Comparison of ENCODE assay signal across 10 cellular contexts in the genomic region with DNA sequence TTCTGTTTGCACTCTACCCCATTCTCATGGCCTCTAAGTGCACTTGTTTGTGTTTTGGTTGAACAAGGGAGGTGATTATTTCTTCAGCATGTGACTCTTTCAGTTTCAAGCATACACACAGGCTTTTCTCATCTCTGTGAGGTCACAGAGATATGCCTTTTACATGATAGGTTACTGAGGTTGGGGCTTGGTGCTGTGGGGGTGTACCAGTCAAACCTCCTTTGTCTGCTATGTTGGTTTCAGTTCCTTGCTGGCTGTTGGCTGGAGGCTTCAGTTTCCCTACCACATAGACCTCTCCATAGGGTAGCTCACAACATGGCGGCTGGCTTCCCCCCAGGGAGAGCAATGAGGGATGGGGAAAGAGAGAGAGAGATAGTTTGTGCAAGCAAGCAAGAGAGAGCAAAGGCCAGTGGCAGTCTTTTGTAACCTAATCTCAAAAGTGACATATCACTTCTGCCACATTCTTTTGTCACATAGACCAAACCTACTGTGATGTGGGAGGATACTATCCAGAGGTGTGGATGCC.
A peak's percentile ranks its signal among the peaks of the same experiment; 100 is the strongest.
DNase-seq lines count a peak whose midpoint lies in the region; ATAC-seq, FAIRE-seq and TF ChIP-seq lines count a peak whose summit lies in the region.
"Had no signal": no experiment of that assay in that cellular context is flagged by ENCODE, and none has a peak within 500 bp of the region (broad histone marks: within the 10 kb centered on the region; RNA-seq: fewer than 3 reads in every experiment).

No MANE protein-coding gene starts in this region.

- no peak overlapping the region for H3K4me3 ChIP-seq in thyroid gland (replicated peaks in 1 of 3)

- H3K36me3 Mint-ChIP-seq in HFFc6 (ENCODE audit: low read depth) = no peaks in the 10 kb centered on the region; the same call in 1 of the 2 replicates

- TF ChIP-seq CTCF in thyroid gland (IDR thresholded peaks at IDR 0.05) (no peak), HFFc6 (IDR thresholded peaks at IDR 0.05) (no peak)

- H3K4me3 Mint-ChIP-seq in HFFc6 = no peak overlapping the region

- no peaks in the 10 kb centered on the region for H3K27me3 ChIP-seq in thyroid gland

- TF ChIP-seq POLR2A in GM12892 (IDR thresholded peaks at IDR 0.05; ENCODE audit: low read depth, low read length) = no peak
- TF ChIP-seq POLR2A in thyroid gland (IDR thresholded peaks at IDR 0.05) = no peak

- H3K36me3 ChIP-seq in thyroid gland = no peaks in the 10 kb centered on the region

- WGBS in thyroid gland, 2 donors = 92 to 96% methylated on average over 1 of the region's 1 CpG

- no peaks in the 10 kb centered on the region for H3K4me1 ChIP-seq in thyroid gland

- H3K9me3 Mint-ChIP-seq in HFFc6 = peaks cover 35% of the 10 kb centered on the region

- H3K27ac Mint-ChIP-seq in HFFc6 = no peak overlapping the region

- peak; percentile 46 for FAIRE-seq in GM12892 (lab: Jason Lieb, UNC)

- no peaks in the 10 kb centered on the region for H3K4me1 Mint-ChIP-seq in HFFc6 (ENCODE audit: low read depth)

- H3K27ac ChIP-seq in thyroid gland = no peak overlapping the region
- H3K27ac ChIP-seq: RWPE1 had no signal

- intact Hi-C loops in thyroid gland (cut with DNase I) = no loop called here

- no peaks in the 10 kb centered on the region for H3K9me3 ChIP-seq in thyroid gland

- ATAC-seq in GM19455 (IDR thresholded peaks at IDR 0.05; ENCODE audit: unreplicated experiment) (peak; percentile 91), HG02981 (IDR thresholded peaks at IDR 0.05; ENCODE audit: unreplicated experiment) (peak; percentile 98)

- H3K27me3 Mint-ChIP-seq in HFFc6 (ENCODE audit: insufficient read depth) = peaks cover 1% of the 10 kb centered on the region; the same call in 1 of the 2 replicates

- peak; percentile 22 for DNase-seq in GM12892 (ENCODE audit: insufficient read length)
- peak; percentile 13 for DNase-seq in SW480 (ENCODE audit: low spot score)
- DNase-seq in thyroid gland = no peak
- DNase-seq in stimulated activated CD4-positive, alpha-beta T cell treated with anti-CD3 and anti-CD28 coated beads, Interleukin-2, amount 100 ng/mL, for 24 hours = no peak
- DNase-seq in HFFc6 = no peak
- no peak for DNase-seq in activated T-cell treated with anti-CD3 and anti-CD28 coated beads, Interleukin-2, amount 50 U/mL, for 48 hours
- DNase-seq: activated CD4-positive, alpha-beta T cell treated with anti-CD3 and anti-CD28 coated beads, Interleukin-2, amount 50 U/mL, for 4 hours had no signal

Comparison
In these comparisons a context has a peak if more than half of its experiments do, and no peak if none do; other contexts are left out.
1. DNase-seq: peak in GM12892 (single experiment) and SW480 (single experiment); none in thyroid gland (0 of 2), stimulated activated CD4-positive, alpha-beta T cell treated with anti-CD3 and anti-CD28 coated beads, Interleukin-2, amount 100 ng/mL, for 24 hours (0 of 2), HFFc6 (single experiment) and activated T-cell treated with anti-CD3 and anti-CD28 coated beads, Interleukin-2, amount 50 U/mL, for 48 hours (0 of 2).